In the genomic region with DNA sequence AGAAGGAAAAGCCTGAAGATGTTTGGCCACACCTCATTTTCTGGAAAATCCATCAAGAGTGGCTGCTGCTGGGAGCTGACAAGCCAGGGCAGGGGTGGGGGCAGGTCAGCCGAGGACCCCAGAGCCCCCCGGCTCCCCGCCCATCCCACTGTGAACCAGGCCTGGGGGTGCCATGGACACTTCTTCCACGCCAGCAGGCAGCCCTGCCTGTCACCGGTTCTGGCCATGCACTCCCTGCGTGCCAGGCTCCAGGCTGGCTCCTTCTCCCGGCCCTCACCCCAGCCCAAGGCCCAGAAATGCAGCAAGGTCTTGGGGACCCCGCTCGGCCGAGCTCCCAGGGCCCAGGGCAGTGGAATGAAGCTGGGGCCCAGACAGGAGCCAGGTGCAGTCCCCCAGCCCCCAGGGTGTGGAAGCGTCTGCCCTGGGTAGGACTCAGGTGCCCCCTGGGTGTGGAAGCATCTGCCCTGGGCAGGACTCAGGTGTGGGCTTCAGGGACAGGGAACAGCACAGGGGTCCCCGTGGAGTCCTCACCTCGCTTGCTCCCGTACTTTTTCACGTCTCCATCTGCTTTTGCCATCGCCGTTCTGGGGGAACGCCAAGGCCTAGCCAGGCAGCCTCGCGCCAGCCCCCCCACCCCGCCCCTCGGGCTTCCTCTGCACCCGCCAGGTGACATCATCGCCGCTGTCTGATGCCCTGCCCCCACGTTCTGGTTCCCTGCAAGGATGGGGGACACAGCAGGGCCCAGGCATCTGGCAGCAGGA, we compare ENCODE assay signal across 1 cellular context. TPM values are rescaled to one million over a fixed set of nuclear protein-coding genes. Genes with fewer than 3 reads are reported as not detected.
"Had no signal": no experiment of that assay in that cellular context is flagged by ENCODE, and none has a peak within 500 bp of the region (broad histone marks: within the 10 kb centered on the region; RNA-seq: fewer than 3 reads in every experiment).

No MANE protein-coding gene starts in this region.

RNA-seq across cellular contexts. Expression of a gene that starts 25.3 kb away (rescaled TPM):
- total RNA-seq: T-helper 2 cell treated with Interferon-gamma antibody and Interleukin-4, amounts not matched to agents 100 ng/mL and 5 ng/mL, for 36 hours had no signal
